1 cellular context compared by ENCODE assay signal in genomic region chr2:28956415-28956826, GRCh38.
TF ChIP-seq lines count a peak whose summit lies in the region.

No MANE protein-coding gene starts in this region.

TF ChIP-seq in HepG2, 621 proteins besides CTCF, POLR2A, EP300 and RAD21 (continued from another document and continues in another):
- TF ChIP-seq, protein P1, sequence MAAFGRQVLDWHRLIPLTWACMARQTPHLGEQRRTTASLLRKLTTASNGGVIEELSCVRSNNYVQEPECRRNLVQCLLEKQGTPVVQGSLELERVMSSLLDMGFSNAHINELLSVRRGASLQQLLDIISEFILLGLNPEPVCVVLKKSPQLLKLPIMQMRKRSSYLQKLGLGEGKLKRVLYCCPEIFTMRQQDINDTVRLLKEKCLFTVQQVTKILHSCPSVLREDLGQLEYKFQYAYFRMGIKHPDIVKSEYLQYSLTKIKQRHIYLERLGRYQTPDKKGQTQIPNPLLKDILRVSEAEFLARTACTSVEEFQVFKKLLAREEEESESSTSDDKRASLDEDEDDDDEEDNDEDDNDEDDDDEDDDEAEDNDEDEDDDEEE (CRISPR knock-in tag; IDR thresholded peaks at IDR 0.05), result 0 out of 2 replicates have a peak, but pooled peaks have one; percentile 21
- TF ChIP-seq ZNF432 (CRISPR knock-in tag; IDR thresholded peaks at IDR 0.05; ENCODE audit: borderline replicate concordance), result no peak
- 0 out of 4 replicates have a peak, but pooled peaks of 1 of the 2 experiments have one; percentile 22 for TF ChIP-seq HMGXB4 (CRISPR knock-in tag; IDR thresholded peaks at IDR 0.05; ENCODE audit: borderline replicate concordance in 1 of 2, low read depth in 1 of 2)
- no peak for TF ChIP-seq TP53 (CRISPR knock-in tag; conservative IDR thresholded peaks at IDR 0.05)
- 0 out of 2 replicates have a peak, but pooled peaks have one; percentile 53 for TF ChIP-seq ELF3 (CRISPR knock-in tag; IDR thresholded peaks at IDR 0.05)
- TF ChIP-seq MAFK (conservative IDR thresholded peaks at IDR 0.05 in 1 of 2, IDR thresholded peaks at IDR 0.05 in 1 of 2; ENCODE audit: low read length in 2 of 2), result no peak
- TF ChIP-seq FOXM1 (CRISPR knock-in tag; IDR thresholded peaks at IDR 0.05), result 0 out of 2 replicates have a peak, but pooled peaks have one; percentile 30
- no peak for TF ChIP-seq ZC3H13 (CRISPR knock-in tag; IDR thresholded peaks at IDR 0.05)
- TF ChIP-seq POGZ (CRISPR knock-in tag; IDR thresholded peaks at IDR 0.05), result 0 out of 2 replicates have a peak, but pooled peaks have one; percentile 32
- TF ChIP-seq MAF1 (CRISPR knock-in tag; IDR thresholded peaks at IDR 0.05; ENCODE audit: borderline replicate concordance), result no peak
- no peak for TF ChIP-seq ZNF12 (CRISPR knock-in tag; IDR thresholded peaks at IDR 0.05)
- no peak for TF ChIP-seq KDM1A (CRISPR knock-in tag; IDR thresholded peaks at IDR 0.05)
- no peak for TF ChIP-seq ZNF501 (CRISPR knock-in tag; IDR thresholded peaks at IDR 0.05)
- peak; percentile 60 for TF ChIP-seq GATAD2A (CRISPR knock-in tag; IDR thresholded peaks at IDR 0.05)
- TF ChIP-seq ELF1 (CRISPR knock-in tag; IDR thresholded peaks at IDR 0.05), result peak; percentile 53; the same call in 1 of the 2 replicates
- no peak for TF ChIP-seq ZBTB7B (CRISPR knock-in tag; IDR thresholded peaks at IDR 0.05)
- TF ChIP-seq BORCS8-MEF2B (CRISPR knock-in tag; IDR thresholded peaks at IDR 0.05), result peak; percentile 65; the same call in 1 of the 2 replicates
- TF ChIP-seq RCOR2 (CRISPR knock-in tag; IDR thresholded peaks at IDR 0.05), result no peak
- no peak for TF ChIP-seq SMAD3 (CRISPR knock-in tag; IDR thresholded peaks at IDR 0.05)
- TF ChIP-seq, protein P2, sequence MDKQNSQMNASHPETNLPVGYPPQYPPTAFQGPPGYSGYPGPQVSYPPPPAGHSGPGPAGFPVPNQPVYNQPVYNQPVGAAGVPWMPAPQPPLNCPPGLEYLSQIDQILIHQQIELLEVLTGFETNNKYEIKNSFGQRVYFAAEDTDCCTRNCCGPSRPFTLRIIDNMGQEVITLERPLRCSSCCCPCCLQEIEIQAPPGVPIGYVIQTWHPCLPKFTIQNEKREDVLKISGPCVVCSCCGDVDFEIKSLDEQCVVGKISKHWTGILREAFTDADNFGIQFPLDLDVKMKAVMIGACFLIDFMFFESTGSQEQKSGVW (CRISPR knock-in tag; IDR thresholded peaks at IDR 0.05; ENCODE audit: borderline replicate concordance), result no peak
- 0 out of 2 replicates have a peak, but pooled peaks have one; percentile 36 for TF ChIP-seq FOXA3 (CRISPR knock-in tag; IDR thresholded peaks at IDR 0.05)
- TF ChIP-seq, protein P3, sequence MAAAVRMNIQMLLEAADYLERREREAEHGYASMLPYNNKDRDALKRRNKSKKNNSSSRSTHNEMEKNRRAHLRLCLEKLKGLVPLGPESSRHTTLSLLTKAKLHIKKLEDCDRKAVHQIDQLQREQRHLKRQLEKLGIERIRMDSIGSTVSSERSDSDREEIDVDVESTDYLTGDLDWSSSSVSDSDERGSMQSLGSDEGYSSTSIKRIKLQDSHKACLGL (CRISPR knock-in tag; IDR thresholded peaks at IDR 0.05), result no peak
- 0 out of 2 replicates have a peak, but pooled peaks have one; percentile 46 for TF ChIP-seq ZNF331 (CRISPR knock-in tag; IDR thresholded peaks at IDR 0.05)
- TF ChIP-seq ESRRA (CRISPR knock-in tag; IDR thresholded peaks at IDR 0.05; ENCODE audit: low read depth), result no peak
- TF ChIP-seq ZNF773 (CRISPR knock-in tag; IDR thresholded peaks at IDR 0.05; ENCODE audit: borderline replicate concordance), result no peak
- no peak for TF ChIP-seq ZNF556 (CRISPR knock-in tag; IDR thresholded peaks at IDR 0.05; ENCODE audit: borderline replicate concordance)
- TF ChIP-seq, protein P4, sequence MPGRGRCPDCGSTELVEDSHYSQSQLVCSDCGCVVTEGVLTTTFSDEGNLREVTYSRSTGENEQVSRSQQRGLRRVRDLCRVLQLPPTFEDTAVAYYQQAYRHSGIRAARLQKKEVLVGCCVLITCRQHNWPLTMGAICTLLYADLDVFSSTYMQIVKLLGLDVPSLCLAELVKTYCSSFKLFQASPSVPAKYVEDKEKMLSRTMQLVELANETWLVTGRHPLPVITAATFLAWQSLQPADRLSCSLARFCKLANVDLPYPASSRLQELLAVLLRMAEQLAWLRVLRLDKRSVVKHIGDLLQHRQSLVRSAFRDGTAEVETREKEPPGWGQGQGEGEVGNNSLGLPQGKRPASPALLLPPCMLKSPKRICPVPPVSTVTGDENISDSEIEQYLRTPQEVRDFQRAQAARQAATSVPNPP (CRISPR knock-in tag; IDR thresholded peaks at IDR 0.05), result no peak
- no peak for TF ChIP-seq ZNF260 (CRISPR knock-in tag; IDR thresholded peaks at IDR 0.05; ENCODE audit: borderline replicate concordance, low read depth)
- TF ChIP-seq HNRNPH1 (optimal IDR thresholded peaks at IDR 0.05; ENCODE audit: low read depth, low read length), result no peak
- TF ChIP-seq, protein P5, sequence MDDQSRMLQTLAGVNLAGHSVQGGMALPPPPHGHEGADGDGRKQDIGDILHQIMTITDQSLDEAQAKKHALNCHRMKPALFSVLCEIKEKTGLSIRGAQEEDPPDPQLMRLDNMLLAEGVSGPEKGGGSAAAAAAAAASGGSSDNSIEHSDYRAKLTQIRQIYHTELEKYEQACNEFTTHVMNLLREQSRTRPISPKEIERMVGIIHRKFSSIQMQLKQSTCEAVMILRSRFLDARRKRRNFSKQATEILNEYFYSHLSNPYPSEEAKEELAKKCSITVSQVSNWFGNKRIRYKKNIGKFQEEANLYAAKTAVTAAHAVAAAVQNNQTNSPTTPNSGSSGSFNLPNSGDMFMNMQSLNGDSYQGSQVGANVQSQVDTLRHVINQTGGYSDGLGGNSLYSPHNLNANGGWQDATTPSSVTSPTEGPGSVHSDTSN (CRISPR knock-in tag; IDR thresholded peaks at IDR 0.05; ENCODE audit: borderline replicate concordance), result no peak
- peak; percentile 56; the same call in 1 of the 2 replicates for TF ChIP-seq SNAPC2 (CRISPR knock-in tag; IDR thresholded peaks at IDR 0.05)
- TF ChIP-seq ZNF629 (CRISPR knock-in tag; conservative IDR thresholded peaks at IDR 0.05), result no peak
- TF ChIP-seq GMEB2 (CRISPR knock-in tag; IDR thresholded peaks at IDR 0.05; ENCODE audit: low read depth), result no peak
- TF ChIP-seq THAP9 (CRISPR knock-in tag; IDR thresholded peaks at IDR 0.05; ENCODE audit: borderline replicate concordance), result no peak
- TF ChIP-seq NCOA5 (CRISPR knock-in tag; IDR thresholded peaks at IDR 0.05), result no peak
- no peak for TF ChIP-seq HIVEP1 (CRISPR knock-in tag; IDR thresholded peaks at IDR 0.05)
- no peak for TF ChIP-seq ZNF17 (CRISPR knock-in tag; IDR thresholded peaks at IDR 0.05)
- TF ChIP-seq, protein P6, sequence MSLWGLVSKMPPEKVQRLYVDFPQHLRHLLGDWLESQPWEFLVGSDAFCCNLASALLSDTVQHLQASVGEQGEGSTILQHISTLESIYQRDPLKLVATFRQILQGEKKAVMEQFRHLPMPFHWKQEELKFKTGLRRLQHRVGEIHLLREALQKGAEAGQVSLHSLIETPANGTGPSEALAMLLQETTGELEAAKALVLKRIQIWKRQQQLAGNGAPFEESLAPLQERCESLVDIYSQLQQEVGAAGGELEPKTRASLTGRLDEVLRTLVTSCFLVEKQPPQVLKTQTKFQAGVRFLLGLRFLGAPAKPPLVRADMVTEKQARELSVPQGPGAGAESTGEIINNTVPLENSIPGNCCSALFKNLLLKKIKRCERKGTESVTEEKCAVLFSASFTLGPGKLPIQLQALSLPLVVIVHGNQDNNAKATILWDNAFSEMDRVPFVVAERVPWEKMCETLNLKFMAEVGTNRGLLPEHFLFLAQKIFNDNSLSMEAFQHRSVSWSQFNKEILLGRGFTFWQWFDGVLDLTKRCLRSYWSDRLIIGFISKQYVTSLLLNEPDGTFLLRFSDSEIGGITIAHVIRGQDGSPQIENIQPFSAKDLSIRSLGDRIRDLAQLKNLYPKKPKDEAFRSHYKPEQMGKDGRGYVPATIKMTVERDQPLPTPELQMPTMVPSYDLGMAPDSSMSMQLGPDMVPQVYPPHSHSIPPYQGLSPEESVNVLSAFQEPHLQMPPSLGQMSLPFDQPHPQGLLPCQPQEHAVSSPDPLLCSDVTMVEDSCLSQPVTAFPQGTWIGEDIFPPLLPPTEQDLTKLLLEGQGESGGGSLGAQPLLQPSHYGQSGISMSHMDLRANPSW (CRISPR knock-in tag; IDR thresholded peaks at IDR 0.05; ENCODE audit: borderline replicate concordance), result no peak
- TF ChIP-seq ZSCAN5A (CRISPR knock-in tag; IDR thresholded peaks at IDR 0.05; ENCODE audit: borderline replicate concordance), result peak; percentile 53; the same call in 1 of the 2 replicates
- TF ChIP-seq ARID5B (CRISPR knock-in tag; IDR thresholded peaks at IDR 0.05), result no peak
- TF ChIP-seq SP5 (CRISPR knock-in tag; IDR thresholded peaks at IDR 0.05; ENCODE audit: borderline replicate concordance, low read depth), result no peak
- peak; percentile 33; the same call in 1 of the 2 replicates for TF ChIP-seq ETV5 (CRISPR knock-in tag; IDR thresholded peaks at IDR 0.05; ENCODE audit: borderline replicate concordance)
- TF ChIP-seq TOE1 (CRISPR knock-in tag; IDR thresholded peaks at IDR 0.05), result no peak
- TF ChIP-seq ZNF839 (CRISPR knock-in tag; IDR thresholded peaks at IDR 0.05; ENCODE audit: borderline replicate concordance), result no peak
- no peak for TF ChIP-seq MBNL3 (CRISPR knock-in tag; conservative IDR thresholded peaks at IDR 0.05)
- no peak for TF ChIP-seq U2AF2 (IDR thresholded peaks at IDR 0.05; ENCODE audit: low read depth, low read length)
